In genomic region chr11:12101318-12101717, GRCh38 we compare ENCODE assay signal across 17 cellular contexts. TPM values are rescaled to one million over a fixed set of nuclear protein-coding genes. Genes with fewer than 3 reads are reported as not detected.
A peak's percentile ranks its signal among the peaks of the same experiment; 100 is the strongest.
DNase-seq lines count a peak whose midpoint lies in the region; ATAC-seq and TF ChIP-seq lines count a peak whose summit lies in the region.
"Had no signal": no experiment of that assay in that cellular context is flagged by ENCODE, and none has a peak within 500 bp of the region (broad histone marks: within the 10 kb centered on the region; RNA-seq: fewer than 3 reads in every experiment).

No MANE protein-coding gene starts in this region.

- peaks cover 23 to 36% of the 10 kb centered on the region in 2 donors for H3K27me3 Mint-ChIP-seq in natural killer cell treated with Interleukin-12 subunit alpha and Interleukin-12 subunit beta and Interleukin-15 and Interleukin-18, amount 100 ng/mL, for 72 hours
- peaks cover 38 to 47% of the 10 kb centered on the region in 2 donors for H3K27me3 Mint-ChIP-seq in natural killer cell (ENCODE audit: low read depth in 2 of 2)

- no peaks in the 10 kb centered on the region for H3K36me3 Mint-ChIP-seq in natural killer cell treated with Interleukin-12 subunit alpha and Interleukin-12 subunit beta and Interleukin-15 and Interleukin-18, amount 100 ng/mL, for 72 hours
- no peaks in the 10 kb centered on the region for H3K36me3 Mint-ChIP-seq in natural killer cell
- H3K36me3 Mint-ChIP-seq: CD8-positive, alpha-beta T cell had no signal

- intact Hi-C loops in natural killer cell (cut with micrococcal nuclease), result no loop called here
- intact Hi-C loops in Panc1 (cut with micrococcal nuclease; ENCODE audit: unreplicated experiment), result no loop called here

- H2AFZ ChIP-seq in hepatocyte, result no peak overlapping the region
- H2AFZ ChIP-seq: GM23338 had no signal

- peak; percentile 70 to 71 for ATAC-seq in natural killer cell treated with Interleukin-12 subunit alpha and Interleukin-12 subunit beta and Interleukin-15 and Interleukin-18, amount 100 ng/mL, for 72 hours
- ATAC-seq in natural killer cell, result no peak
- no peak for ATAC-seq in Panc1
- ATAC-seq: CD8-positive, alpha-beta T cell; GM23338 had no signal

- in situ Hi-C loops in Panc1 (cut with HindIII; ENCODE audit: low pct_unique_long_range_greater_than_20kb, low sequenced_read_pairs), result no loop called here

- peaks cover 18 to 42% of the 10 kb centered on the region in 2 donors for H3K4me1 Mint-ChIP-seq in natural killer cell treated with Interleukin-12 subunit alpha and Interleukin-12 subunit beta and Interleukin-15 and Interleukin-18, amount 100 ng/mL, for 72 hours (ENCODE audit: low read depth in 2 of 2)
- H3K4me1 Mint-ChIP-seq in natural killer cell, result peaks cover 50 to 65% of the 10 kb centered on the region in 2 donors

- H3K36me3 ChIP-seq in Panc1 (ENCODE audit: control insufficient read depth, insufficient read depth, low read length) (no peaks in the 10 kb centered on the region), hepatocyte (replicated peaks; ENCODE audit: insufficient read depth, low read depth) (no peaks in the 10 kb centered on the region), tibial nerve (no peaks in the 10 kb centered on the region)
- H3K36me3 ChIP-seq: BLaER1 treated with 17β-estradiol and CSF1 and Interleukin-3, amounts not matched to agents 10 nM and 100 nM had no signal

- no peaks in the 10 kb centered on the region for H3K79me2 ChIP-seq in hepatocyte

- H4K20me1 ChIP-seq in hepatocyte (ENCODE audit: insufficient read depth, poor library complexity, severe bottlenecking), result no peaks in the 10 kb centered on the region
- H4K20me1 ChIP-seq: BLaER1 treated with 17β-estradiol and CSF1 and Interleukin-3, amounts not matched to agents 10 nM and 100 nM had no signal

- TF ChIP-seq POLR2A in tibial nerve (IDR thresholded peaks at IDR 0.05), result no peak

- H3K27me3 ChIP-seq in Panc1 (ENCODE audit: control insufficient read depth, insufficient read depth, low read length), result no peaks in the 10 kb centered on the region
- H3K27me3 ChIP-seq in hepatocyte, result no peaks in the 10 kb centered on the region
- peaks cover 0 to 7% of the 10 kb centered on the region in 2 donors for H3K27me3 ChIP-seq in tibial nerve

- H3K9me3 ChIP-seq in Panc1 (ENCODE audit: control insufficient read depth, insufficient read depth, low read depth, low read length) (no peaks in the 10 kb centered on the region), hepatocyte (ENCODE audit: low read depth) (no peaks in the 10 kb centered on the region), tibial nerve (no peaks in the 10 kb centered on the region)
- H3K9me3 ChIP-seq: BLaER1 treated with 17β-estradiol and CSF1 and Interleukin-3, amounts not matched to agents 10 nM and 100 nM had no signal

- POLR2A ChIA-PET in Panc1 (lab: Charles Lee), result interaction anchor here (0.6 kb wide), 1 partner anchor 61 kb away, joined by 4 read pairs; no protein-coding TSS in a partner anchor

- 28% methylated on average over 1 of the region's 1 CpG for WGBS in hepatocyte (ENCODE audit: low lambda C conversion rate, missing lambda C conversion rate)
- 33 to 44% methylated on average over 1 of the region's 1 CpG for WGBS in tibial nerve, 2 donors

- no TSS peak for BruUV-seq in Panc1 (replicated peaks; lab: Mats Ljungman, UMichigan)

- H3K9me3 Mint-ChIP-seq in natural killer cell treated with Interleukin-12 subunit alpha and Interleukin-12 subunit beta and Interleukin-15 and Interleukin-18, amount 100 ng/mL, for 72 hours, result no peaks in the 10 kb centered on the region
- no peaks in the 10 kb centered on the region for H3K9me3 Mint-ChIP-seq in natural killer cell
- H3K9me3 Mint-ChIP-seq: CD8-positive, alpha-beta T cell; GM23338 had no signal

- TF ChIP-seq CTCF in natural killer cell (IDR thresholded peaks at IDR 0.05) (no peak), Panc1 (IDR thresholded peaks at IDR 0.05) (no peak), hepatocyte (IDR thresholded peaks at IDR 0.05; ENCODE audit: poor library complexity) (no peak), tibial nerve (IDR thresholded peaks at IDR 0.05) (no peak)

- H3K27ac Mint-ChIP-seq in natural killer cell treated with Interleukin-12 subunit alpha and Interleukin-12 subunit beta and Interleukin-15 and Interleukin-18, amount 100 ng/mL, for 72 hours, result no peak overlapping the region
- H3K27ac Mint-ChIP-seq in natural killer cell, result no peak overlapping the region
- H3K27ac Mint-ChIP-seq: B cell; CD8-positive, alpha-beta T cell; GM23338 had no signal

- H3K4me2 ChIP-seq in hepatocyte, result no peak overlapping the region
- H3K4me2 ChIP-seq: GM23338 had no signal

- no peaks in the 10 kb centered on the region for H3K9me2 ChIP-seq in hepatocyte (replicated peaks; ENCODE audit: insufficient read depth)

- CTCF ChIA-PET in Panc1 (lab: Charles Lee), result no interaction called here

- H3K4me3 ChIP-seq in Panc1 (ENCODE audit: low read depth in 2 of 2, low read length in 2 of 2) (no peak overlapping the region), hepatocyte (no peak overlapping the region), tibial nerve (no peak overlapping the region)
- H3K4me3 ChIP-seq: BLaER1 treated with 17β-estradiol and CSF1 and Interleukin-3, amounts not matched to agents 10 nM and 100 nM; GM23338 had no signal

- no peak overlapping the region for H3K4me3 Mint-ChIP-seq in natural killer cell treated with Interleukin-12 subunit alpha and Interleukin-12 subunit beta and Interleukin-15 and Interleukin-18, amount 100 ng/mL, for 72 hours
- H3K4me3 Mint-ChIP-seq in natural killer cell, result no peak overlapping the region
- H3K4me3 Mint-ChIP-seq: B cell; CD8-positive, alpha-beta T cell; GM23338 had no signal

- peaks cover 2% of the 10 kb centered on the region; the same call in 1 of the 2 replicates for H3K4me1 ChIP-seq in Panc1 (ENCODE audit: control insufficient read depth, insufficient read depth, low read length)
- H3K4me1 ChIP-seq in hepatocyte (ENCODE audit: insufficient read depth), result no peaks in the 10 kb centered on the region
- peaks cover 0 to 18% (median 8%) of the 10 kb centered on the region in 4 donors for H3K4me1 ChIP-seq in tibial nerve

- no peak for DNase-seq in natural killer cell treated with Interleukin-12 subunit alpha and Interleukin-12 subunit beta and Interleukin-15 and Interleukin-18, amount 100 ng/mL, for 72 hours (ENCODE audit: low spot score)
- no peak for DNase-seq in natural killer cell
- no peak for DNase-seq in Panc1 (ENCODE audit: low read depth, low spot score)
- no peak for DNase-seq in hepatocyte (ENCODE audit: low spot score)
- no peak for DNase-seq in tibial nerve (ENCODE audit: low spot score in 2 of 2)
- DNase-seq in COR-L47 (lab: John Stamatoyannopoulos, UW), result no peak
- no peak for DNase-seq in effector CD8-positive, alpha-beta T cell (lab: John Stamatoyannopoulos, UW)
- DNase-seq in NCI-H1694 (lab: John Stamatoyannopoulos, UW), result no peak
- DNase-seq: CD8-positive, alpha-beta T cell; DMS 273 treated with DMSO at 0.1 percent for 48 hours; DMS53; DND-41; EL; HCEC 1CT had no signal

- H3K27ac ChIP-seq in Panc1 (ENCODE audit: low read length) (peak overlapping the region; percentile 19; the same call in 1 of the 2 replicates), hepatocyte (peak overlapping the region; percentile 8), tibial nerve (peak overlapping the region in 3 of 4 donors; percentile 17 to 77 (median 52))
- H3K27ac ChIP-seq: BLaER1 treated with 17β-estradiol and CSF1 and Interleukin-3, amounts not matched to agents 10 nM and 100 nM had no signal

- no peak for TF ChIP-seq EP300 in tibial nerve (IDR thresholded peaks at IDR 0.05)

RNA-seq across cellular contexts. Expression of gene MICAL2, which starts 9.1 kb away (rescaled TPM):
- 10 to 100 TPM; 19.9 to 39.6 TPM for total RNA-seq in natural killer cell treated with Interleukin-12 subunit alpha and Interleukin-12 subunit beta and Interleukin-15 and Interleukin-18, amount 100 ng/mL, for 72 hours
- 10 to 100 TPM; 54.6 to 68.6 (median 57.4) TPM for total RNA-seq in natural killer cell
- 199 TPM for total RNA-seq in Panc1 (2021; ENCODE audit: unreplicated experiment)
- polyA plus RNA-seq in Panc1 (2012; ENCODE audit: insufficient read length), result 183 TPM
- 55.6 and 56.0 TPM in 2 replicates for total RNA-seq in hepatocyte
- 36.8 and 55.8 TPM in 2 replicates for polyA plus RNA-seq in hepatocyte
- total RNA-seq in tibial nerve, result 100 to 1,000 TPM in 2 of 4 donors, 10 to 100 TPM in 2; 87.0 to 136 (median 101) TPM

Comparison
In these comparisons a context has a peak if more than half of its experiments do, and no peak if none do; other contexts are left out.
1. ATAC-seq: peak in natural killer cell treated with Interleukin-12 subunit alpha and Interleukin-12 subunit beta and Interleukin-15 and Interleukin-18, amount 100 ng/mL, for 72 hours (2 of 2); none in natural killer cell (0 of 3) and Panc1 (single experiment).
2. Peak in every context shown above with its lines, with median percentiles within 50 percentile points of each other: H3K27ac ChIP-seq.